Comparison of ENCODE assay signal across 1 cellular context in the genomic region with DNA sequence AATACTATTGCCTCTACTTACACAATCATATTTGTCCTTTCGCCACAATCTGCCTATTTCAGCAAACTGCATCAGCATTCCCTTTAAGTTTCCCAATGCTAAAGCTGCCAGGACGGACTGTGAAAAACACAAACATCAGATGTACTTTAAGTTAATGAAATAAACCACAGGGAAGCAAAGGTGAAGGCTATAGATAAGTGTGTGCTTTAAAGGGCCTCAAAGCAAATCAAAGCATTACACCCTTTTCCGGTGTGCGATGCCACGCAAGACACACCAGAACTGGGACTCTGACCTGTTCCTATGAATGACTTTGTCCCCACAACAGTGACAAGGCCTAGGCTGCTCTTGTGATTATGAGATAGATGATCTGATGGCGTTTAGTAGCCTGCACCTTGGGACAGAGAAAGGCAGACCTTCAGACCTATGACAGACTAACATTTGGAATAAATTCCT.
TF ChIP-seq lines count a peak whose summit lies in the region.

No MANE protein-coding gene starts in this region.

TF ChIP-seq in HepG2, 621 proteins besides CTCF, POLR2A, EP300 and RAD21 (continued from another document and continues in another):
- TF ChIP-seq, protein P1, sequence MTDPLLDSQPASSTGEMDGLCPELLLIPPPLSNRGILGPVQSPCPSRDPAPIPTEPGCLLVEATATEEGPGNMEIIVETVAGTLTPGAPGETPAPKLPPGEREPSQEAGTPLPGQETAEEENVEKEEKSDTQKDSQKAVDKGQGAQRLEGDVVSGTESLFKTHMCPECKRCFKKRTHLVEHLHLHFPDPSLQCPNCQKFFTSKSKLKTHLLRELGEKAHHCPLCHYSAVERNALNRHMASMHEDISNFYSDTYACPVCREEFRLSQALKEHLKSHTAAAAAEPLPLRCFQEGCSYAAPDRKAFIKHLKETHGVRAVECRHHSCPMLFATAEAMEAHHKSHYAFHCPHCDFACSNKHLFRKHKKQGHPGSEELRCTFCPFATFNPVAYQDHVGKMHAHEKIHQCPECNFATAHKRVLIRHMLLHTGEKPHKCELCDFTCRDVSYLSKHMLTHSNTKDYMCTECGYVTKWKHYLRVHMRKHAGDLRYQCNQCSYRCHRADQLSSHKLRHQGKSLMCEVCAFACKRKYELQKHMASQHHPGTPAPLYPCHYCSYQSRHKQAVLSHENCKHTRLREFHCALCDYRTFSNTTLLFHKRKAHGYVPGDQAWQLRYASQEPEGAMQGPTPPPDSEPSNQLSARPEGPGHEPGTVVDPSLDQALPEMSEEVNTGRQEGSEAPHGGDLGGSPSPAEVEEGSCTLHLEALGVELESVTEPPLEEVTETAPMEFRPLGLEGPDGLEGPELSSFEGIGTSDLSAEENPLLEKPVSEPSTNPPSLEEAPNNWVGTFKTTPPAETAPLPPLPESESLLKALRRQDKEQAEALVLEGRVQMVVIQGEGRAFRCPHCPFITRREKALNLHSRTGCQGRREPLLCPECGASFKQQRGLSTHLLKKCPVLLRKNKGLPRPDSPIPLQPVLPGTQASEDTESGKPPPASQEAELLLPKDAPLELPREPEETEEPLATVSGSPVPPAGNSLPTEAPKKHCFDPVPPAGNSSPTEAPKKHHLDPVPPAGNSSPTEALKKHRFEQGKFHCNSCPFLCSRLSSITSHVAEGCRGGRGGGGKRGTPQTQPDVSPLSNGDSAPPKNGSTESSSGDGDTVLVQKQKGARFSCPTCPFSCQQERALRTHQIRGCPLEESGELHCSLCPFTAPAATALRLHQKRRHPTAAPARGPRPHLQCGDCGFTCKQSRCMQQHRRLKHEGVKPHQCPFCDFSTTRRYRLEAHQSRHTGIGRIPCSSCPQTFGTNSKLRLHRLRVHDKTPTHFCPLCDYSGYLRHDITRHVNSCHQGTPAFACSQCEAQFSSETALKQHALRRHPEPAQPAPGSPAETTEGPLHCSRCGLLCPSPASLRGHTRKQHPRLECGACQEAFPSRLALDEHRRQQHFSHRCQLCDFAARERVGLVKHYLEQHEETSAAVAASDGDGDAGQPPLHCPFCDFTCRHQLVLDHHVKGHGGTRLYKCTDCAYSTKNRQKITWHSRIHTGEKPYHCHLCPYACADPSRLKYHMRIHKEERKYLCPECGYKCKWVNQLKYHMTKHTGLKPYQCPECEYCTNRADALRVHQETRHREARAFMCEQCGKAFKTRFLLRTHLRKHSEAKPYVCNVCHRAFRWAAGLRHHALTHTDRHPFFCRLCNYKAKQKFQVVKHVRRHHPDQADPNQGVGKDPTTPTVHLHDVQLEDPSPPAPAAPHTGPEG (CRISPR knock-in tag; IDR thresholded peaks at IDR 0.05): no peak
- no peak for TF ChIP-seq ZNF280B (CRISPR knock-in tag; IDR thresholded peaks at IDR 0.05; ENCODE audit: borderline replicate concordance)
- 0 out of 2 replicates have a peak, but pooled peaks have one; percentile 62 for TF ChIP-seq ZNF414 (CRISPR knock-in tag; IDR thresholded peaks at IDR 0.05)
- peak; percentile 78 for TF ChIP-seq ATF1 (CRISPR knock-in tag; IDR thresholded peaks at IDR 0.05)
- TF ChIP-seq ZNF816 (CRISPR knock-in tag; IDR thresholded peaks at IDR 0.05; ENCODE audit: borderline replicate concordance): no peak
- no peak; the same call in 1 of the 2 replicates for TF ChIP-seq EHMT2 (IDR thresholded peaks at IDR 0.05; ENCODE audit: borderline replicate concordance, low read depth, low read length)
- no peak for TF ChIP-seq ZNF496 (CRISPR knock-in tag; IDR thresholded peaks at IDR 0.05; ENCODE audit: insufficient replicate concordance)
- TF ChIP-seq, protein P2, sequence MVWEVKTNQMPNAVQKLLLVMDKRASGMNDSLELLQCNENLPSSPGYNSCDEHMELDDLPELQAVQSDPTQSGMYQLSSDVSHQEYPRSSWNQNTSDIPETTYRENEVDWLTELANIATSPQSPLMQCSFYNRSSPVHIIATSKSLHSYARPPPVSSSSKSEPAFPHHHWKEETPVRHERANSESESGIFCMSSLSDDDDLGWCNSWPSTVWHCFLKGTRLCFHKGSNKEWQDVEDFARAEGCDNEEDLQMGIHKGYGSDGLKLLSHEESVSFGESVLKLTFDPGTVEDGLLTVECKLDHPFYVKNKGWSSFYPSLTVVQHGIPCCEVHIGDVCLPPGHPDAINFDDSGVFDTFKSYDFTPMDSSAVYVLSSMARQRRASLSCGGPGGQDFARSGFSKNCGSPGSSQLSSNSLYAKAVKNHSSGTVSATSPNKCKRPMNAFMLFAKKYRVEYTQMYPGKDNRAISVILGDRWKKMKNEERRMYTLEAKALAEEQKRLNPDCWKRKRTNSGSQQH (CRISPR knock-in tag; IDR thresholded peaks at IDR 0.05; ENCODE audit: low read depth): no peak
- TF ChIP-seq, protein P3, sequence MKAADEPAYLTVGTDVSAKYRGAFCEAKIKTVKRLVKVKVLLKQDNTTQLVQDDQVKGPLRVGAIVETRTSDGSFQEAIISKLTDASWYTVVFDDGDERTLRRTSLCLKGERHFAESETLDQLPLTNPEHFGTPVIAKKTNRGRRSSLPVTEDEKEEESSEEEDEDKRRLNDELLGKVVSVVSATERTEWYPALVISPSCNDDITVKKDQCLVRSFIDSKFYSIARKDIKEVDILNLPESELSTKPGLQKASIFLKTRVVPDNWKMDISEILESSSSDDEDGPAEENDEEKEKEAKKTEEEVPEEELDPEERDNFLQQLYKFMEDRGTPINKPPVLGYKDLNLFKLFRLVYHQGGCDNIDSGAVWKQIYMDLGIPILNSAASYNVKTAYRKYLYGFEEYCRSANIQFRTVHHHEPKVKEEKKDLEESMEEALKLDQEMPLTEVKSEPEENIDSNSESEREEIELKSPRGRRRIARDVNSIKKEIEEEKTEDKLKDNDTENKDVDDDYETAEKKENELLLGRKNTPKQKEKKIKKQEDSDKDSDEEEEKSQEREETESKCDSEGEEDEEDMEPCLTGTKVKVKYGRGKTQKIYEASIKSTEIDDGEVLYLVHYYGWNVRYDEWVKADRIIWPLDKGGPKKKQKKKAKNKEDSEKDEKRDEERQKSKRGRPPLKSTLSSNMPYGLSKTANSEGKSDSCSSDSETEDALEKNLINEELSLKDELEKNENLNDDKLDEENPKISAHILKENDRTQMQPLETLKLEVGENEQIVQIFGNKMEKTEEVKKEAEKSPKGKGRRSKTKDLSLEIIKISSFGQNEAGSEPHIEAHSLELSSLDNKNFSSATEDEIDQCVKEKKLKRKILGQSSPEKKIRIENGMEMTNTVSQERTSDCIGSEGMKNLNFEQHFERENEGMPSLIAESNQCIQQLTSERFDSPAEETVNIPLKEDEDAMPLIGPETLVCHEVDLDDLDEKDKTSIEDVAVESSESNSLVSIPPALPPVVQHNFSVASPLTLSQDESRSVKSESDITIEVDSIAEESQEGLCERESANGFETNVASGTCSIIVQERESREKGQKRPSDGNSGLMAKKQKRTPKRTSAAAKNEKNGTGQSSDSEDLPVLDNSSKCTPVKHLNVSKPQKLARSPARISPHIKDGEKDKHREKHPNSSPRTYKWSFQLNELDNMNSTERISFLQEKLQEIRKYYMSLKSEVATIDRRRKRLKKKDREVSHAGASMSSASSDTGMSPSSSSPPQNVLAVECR (CRISPR knock-in tag; IDR thresholded peaks at IDR 0.05; ENCODE audit: borderline replicate concordance): peak; percentile 67; the same call in 1 of the 2 replicates
- TF ChIP-seq HNF4A (CRISPR knock-in tag; IDR thresholded peaks at IDR 0.05): peak; percentile 99
- peak; percentile 43; the same call in 1 of the 2 replicates for TF ChIP-seq ZFP91 (CRISPR knock-in tag; IDR thresholded peaks at IDR 0.05; ENCODE audit: borderline replicate concordance)
- TF ChIP-seq ZNF512 (CRISPR knock-in tag; IDR thresholded peaks at IDR 0.05): no peak
- TF ChIP-seq TERF1 (CRISPR knock-in tag; IDR thresholded peaks at IDR 0.05): no peak
- TF ChIP-seq, protein P4, sequence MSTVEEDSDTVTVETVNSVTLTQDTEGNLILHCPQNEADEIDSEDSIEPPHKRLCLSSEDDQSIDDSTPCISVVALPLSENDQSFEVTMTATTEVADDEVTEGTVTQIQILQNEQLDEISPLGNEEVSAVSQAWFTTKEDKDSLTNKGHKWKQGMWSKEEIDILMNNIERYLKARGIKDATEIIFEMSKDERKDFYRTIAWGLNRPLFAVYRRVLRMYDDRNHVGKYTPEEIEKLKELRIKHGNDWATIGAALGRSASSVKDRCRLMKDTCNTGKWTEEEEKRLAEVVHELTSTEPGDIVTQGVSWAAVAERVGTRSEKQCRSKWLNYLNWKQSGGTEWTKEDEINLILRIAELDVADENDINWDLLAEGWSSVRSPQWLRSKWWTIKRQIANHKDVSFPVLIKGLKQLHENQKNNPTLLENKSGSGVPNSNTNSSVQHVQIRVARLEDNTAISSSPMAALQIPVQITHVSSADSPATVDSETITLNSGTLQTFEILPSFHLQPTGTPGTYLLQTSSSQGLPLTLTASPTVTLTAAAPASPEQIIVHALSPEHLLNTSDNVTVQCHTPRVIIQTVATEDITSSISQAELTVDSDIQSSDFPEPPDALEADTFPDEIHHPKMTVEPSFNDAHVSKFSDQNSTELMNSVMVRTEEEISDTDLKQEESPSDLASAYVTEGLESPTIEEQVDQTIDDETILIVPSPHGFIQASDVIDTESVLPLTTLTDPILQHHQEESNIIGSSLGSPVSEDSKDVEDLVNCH (CRISPR knock-in tag; IDR thresholded peaks at IDR 0.05): no peak
- no peak for TF ChIP-seq SRSF1 (optimal IDR thresholded peaks at IDR 0.05; ENCODE audit: low read depth, low read length)
- no peak for TF ChIP-seq ZNF10 (CRISPR knock-in tag; IDR thresholded peaks at IDR 0.05; ENCODE audit: borderline replicate concordance, low read depth)
- TF ChIP-seq, protein P5, sequence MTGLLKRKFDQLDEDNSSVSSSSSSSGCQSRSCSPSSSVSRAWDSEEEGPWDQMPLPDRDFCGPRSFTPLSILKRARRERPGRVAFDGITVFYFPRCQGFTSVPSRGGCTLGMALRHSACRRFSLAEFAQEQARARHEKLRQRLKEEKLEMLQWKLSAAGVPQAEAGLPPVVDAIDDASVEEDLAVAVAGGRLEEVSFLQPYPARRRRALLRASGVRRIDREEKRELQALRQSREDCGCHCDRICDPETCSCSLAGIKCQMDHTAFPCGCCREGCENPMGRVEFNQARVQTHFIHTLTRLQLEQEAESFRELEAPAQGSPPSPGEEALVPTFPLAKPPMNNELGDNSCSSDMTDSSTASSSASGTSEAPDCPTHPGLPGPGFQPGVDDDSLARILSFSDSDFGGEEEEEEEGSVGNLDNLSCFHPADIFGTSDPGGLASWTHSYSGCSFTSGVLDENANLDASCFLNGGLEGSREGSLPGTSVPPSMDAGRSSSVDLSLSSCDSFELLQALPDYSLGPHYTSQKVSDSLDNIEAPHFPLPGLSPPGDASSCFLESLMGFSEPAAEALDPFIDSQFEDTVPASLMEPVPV (CRISPR knock-in tag; IDR thresholded peaks at IDR 0.05): no peak
- no peak for TF ChIP-seq SRSF9 (IDR thresholded peaks at IDR 0.05; ENCODE audit: borderline replicate concordance, insufficient read depth, low read depth, low read length, poor library complexity, severe bottlenecking)
- peak; percentile 44; the same call in 1 of the 2 replicates for TF ChIP-seq ZNF24 (IDR thresholded peaks at IDR 0.05)
- peak; percentile 97 for TF ChIP-seq MIER3 (CRISPR knock-in tag; IDR thresholded peaks at IDR 0.05; ENCODE audit: borderline replicate concordance)
- no peak for TF ChIP-seq ZNF737 (CRISPR knock-in tag; IDR thresholded peaks at IDR 0.05; ENCODE audit: borderline replicate concordance)
